In genomic region chr5:74299833-74300232, GRCh38 we compare ENCODE assay signal across 35 cellular contexts.
"Had no signal": no experiment of that assay in that cellular context is flagged by ENCODE, and none has a peak within 500 bp of the region (broad histone marks: within the 10 kb centered on the region; RNA-seq: fewer than 3 reads in every experiment).

No MANE protein-coding gene starts in this region.

- ATAC-seq: activated CD4-positive, alpha-beta T cell treated with anti-CD3 and anti-CD28 coated beads for 36 hours; activated CD4-positive, CD25-positive, alpha-beta regulatory T cell treated with anti-CD3 and anti-CD28 coated beads, Interleukin-2, amount 50 U/mL, for 24 hours; activated CD8-positive, alpha-beta memory T cell treated with anti-CD3 and anti-CD28 coated beads, Interleukin-2, amount 10 ng/mL, durations not matched to agents 7 days and 5 days; activated CD8-positive, alpha-beta T cell treated with anti-CD3 and anti-CD28 coated beads, Interleukin-2, amount 10 ng/mL, durations not matched to agents 7 days and 5 days; activated naive CD4-positive, alpha-beta T cell treated with anti-CD3 and anti-CD28 coated beads, Interleukin-2, amount 50 U/mL, for 72 hours; body of pancreas; WTC11 had no signal

- H3K27me3 Mint-ChIP-seq: activated naive CD8-positive, alpha-beta T cell treated with anti-CD3 and anti-CD28 coated beads for 36 hours had no signal

- H3K36me3 ChIP-seq: adrenal gland, brain microvascular endothelial cell, breast epithelium had no signal

- H3K9me3 Mint-ChIP-seq: activated CD4-positive, alpha-beta memory T cell treated with anti-CD3 and anti-CD28 coated beads, Interleukin-2, amount 10 ng/mL, durations not matched to agents 7 days and 5 days; activated CD4-positive, alpha-beta T cell treated with anti-CD3 and anti-CD28 coated beads, Interleukin-2, amount 10 ng/mL, durations not matched to agents 7 days and 5 days; activated naive CD4-positive, alpha-beta T cell treated with anti-CD3 and anti-CD28 coated beads for 36 hours; activated naive CD4-positive, alpha-beta T cell treated with anti-CD3 and anti-CD28 coated beads, Interleukin-2, amount 50 U/mL, for 72 hours; activated naive CD8-positive, alpha-beta T cell treated with anti-CD3 and anti-CD28 coated beads for 36 hours; activated T-cell treated with anti-CD3 and anti-CD28 coated beads, Interleukin-2, amount 50 U/mL, for 24 hours; T-helper 1 cell treated with Interleukin-12 subunit alpha and Interleukin-12 subunit beta and Interleukin-4 antibody, amounts not matched to agents 30 μg/mL and 1 μg/mL, for 36 hours; T-helper 2 cell treated with Interferon-gamma antibody and Interleukin-4, amounts not matched to agents 5 μg/mL and 100 μg/mL, for 36 hours had no signal

- H3K36me3 Mint-ChIP-seq: activated CD8-positive, alpha-beta memory T cell treated with anti-CD3 and anti-CD28 coated beads, Interleukin-2, amount 10 ng/mL, durations not matched to agents 7 days and 5 days; activated naive CD4-positive, alpha-beta T cell treated with anti-CD3 and anti-CD28 coated beads, Interleukin-2, amount 50 U/mL, for 72 hours; activated naive CD8-positive, alpha-beta T cell treated with anti-CD3 and anti-CD28 coated beads for 36 hours; WTC11 had no signal

- H3K27ac ChIP-seq: adrenal gland, body of pancreas, brain microvascular endothelial cell, breast epithelium, VCaP had no signal

- H3K27me3 ChIP-seq: adrenal gland, body of pancreas, brain microvascular endothelial cell, breast epithelium had no signal

- DNase-seq: activated CD4-positive, alpha-beta memory T cell treated with anti-CD3 and anti-CD28 coated beads, Interleukin-2, amount 10 ng/mL, durations not matched to agents 7 days and 5 days; activated CD4-positive, alpha-beta T cell treated with anti-CD3 and anti-CD28 coated beads for 1 hour; activated CD4-positive, alpha-beta T cell treated with anti-CD3 and anti-CD28 coated beads for 36 hours; activated CD4-positive, alpha-beta T cell treated with anti-CD3 and anti-CD28 coated beads for 48 hours; activated CD4-positive, alpha-beta T cell treated with anti-CD3 and anti-CD28 coated beads, Interleukin-2, amount 10 ng/mL, durations not matched to agents 7 days and 5 days; activated CD4-positive, alpha-beta T cell treated with anti-CD3 and anti-CD28 coated beads, Interleukin-2, amount 50 U/mL, for 48 hours; activated CD4-positive, CD25-positive, alpha-beta regulatory T cell; activated CD8-positive, alpha-beta memory T cell treated with anti-CD3 and anti-CD28 coated beads for 24 hours; activated CD8-positive, alpha-beta memory T cell treated with anti-CD3 and anti-CD28 coated beads, Interleukin-2, amount 10 ng/mL, durations not matched to agents 7 days and 5 days; activated CD8-positive, alpha-beta memory T cell treated with anti-CD3 and anti-CD28 coated beads, Interleukin-2, amount 50 U/mL, for 48 hours; activated CD8-positive, alpha-beta T cell treated with anti-CD3 and anti-CD28 coated beads, Interleukin-2, amount 10 ng/mL, durations not matched to agents 7 days and 5 days; activated effector memory CD4-positive, alpha-beta T cell treated with anti-CD3 and anti-CD28 coated beads, Interleukin-2, amount 50 U/mL, for 16 hours; activated gamma-delta T cell treated with Interleukin-2 at 50 U/mL for 16 hours; activated naive CD4-positive, alpha-beta T cell; activated naive CD4-positive, alpha-beta T cell treated with anti-CD3 and anti-CD28 coated beads for 36 hours; activated naive CD4-positive, alpha-beta T cell treated with anti-CD3 and anti-CD28 coated beads, Interleukin-2, amount 50 U/mL, for 16 hours; activated naive CD8-positive, alpha-beta T cell treated with anti-CD3 and anti-CD28 coated beads for 36 hours; activated T-cell treated with anti-CD3 and anti-CD28 coated beads, Interleukin-2, amount 50 U/mL, for 24 hours; activated T-cell treated with anti-CD3 and anti-CD28 coated beads, Interleukin-2, amount 50 U/mL, for 48 hours; adrenal gland; amniotic stem cell; aorta; body of pancreas; brain microvascular endothelial cell; central memory CD4-positive, alpha-beta T cell; T-helper 1 cell; T-helper 2 cell; T-helper 9 cell had no signal

- H3K27ac Mint-ChIP-seq: activated CD4-positive, alpha-beta memory T cell treated with anti-CD3 and anti-CD28 coated beads, Interleukin-2, amount 10 ng/mL, durations not matched to agents 7 days and 5 days; activated CD4-positive, alpha-beta T cell treated with anti-CD3 and anti-CD28 coated beads for 36 hours; activated CD4-positive, alpha-beta T cell treated with anti-CD3 and anti-CD28 coated beads, Interleukin-2, amount 10 ng/mL, durations not matched to agents 7 days and 5 days; activated CD8-positive, alpha-beta memory T cell treated with anti-CD3 and anti-CD28 coated beads, Interleukin-2, amount 10 ng/mL, durations not matched to agents 7 days and 5 days; activated CD8-positive, alpha-beta T cell treated with anti-CD3 and anti-CD28 coated beads, Interleukin-2, amount 10 ng/mL, durations not matched to agents 7 days and 5 days; activated naive CD4-positive, alpha-beta T cell treated with anti-CD3 and anti-CD28 coated beads for 36 hours; activated naive CD4-positive, alpha-beta T cell treated with anti-CD3 and anti-CD28 coated beads, Interleukin-2, amount 50 U/mL, for 72 hours; activated naive CD8-positive, alpha-beta T cell treated with anti-CD3 and anti-CD28 coated beads for 36 hours; activated T-cell treated with anti-CD3 and anti-CD28 coated beads, Interleukin-2, amount 50 U/mL, for 24 hours; T-helper 1 cell treated with Interleukin-12 subunit alpha and Interleukin-12 subunit beta and Interleukin-4 antibody, amounts not matched to agents 30 μg/mL and 1 μg/mL, for 36 hours; T-helper 2 cell treated with Interferon-gamma antibody and Interleukin-4, amounts not matched to agents 5 μg/mL and 100 μg/mL, for 36 hours; WTC11 had no signal

- H3K4me3 ChIP-seq: adrenal gland, body of pancreas, breast epithelium had no signal

- H3K4me1 ChIP-seq: adrenal gland, body of pancreas, breast epithelium had no signal

- H3K4me1 Mint-ChIP-seq: activated CD4-positive, alpha-beta memory T cell treated with anti-CD3 and anti-CD28 coated beads, Interleukin-2, amount 10 ng/mL, durations not matched to agents 7 days and 5 days; activated CD4-positive, alpha-beta T cell treated with anti-CD3 and anti-CD28 coated beads for 36 hours; activated CD4-positive, alpha-beta T cell treated with anti-CD3 and anti-CD28 coated beads, Interleukin-2, amount 10 ng/mL, durations not matched to agents 7 days and 5 days; activated CD8-positive, alpha-beta memory T cell treated with anti-CD3 and anti-CD28 coated beads, Interleukin-2, amount 10 ng/mL, durations not matched to agents 7 days and 5 days; activated naive CD8-positive, alpha-beta T cell treated with anti-CD3 and anti-CD28 coated beads for 36 hours; WTC11 had no signal

- H3K9me3 ChIP-seq: adrenal gland, breast epithelium had no signal

- H3K4me3 Mint-ChIP-seq: activated CD4-positive, alpha-beta memory T cell treated with anti-CD3 and anti-CD28 coated beads, Interleukin-2, amount 10 ng/mL, durations not matched to agents 7 days and 5 days; activated CD4-positive, alpha-beta T cell treated with anti-CD3 and anti-CD28 coated beads for 36 hours; activated CD4-positive, alpha-beta T cell treated with anti-CD3 and anti-CD28 coated beads, Interleukin-2, amount 10 ng/mL, durations not matched to agents 7 days and 5 days; activated CD8-positive, alpha-beta memory T cell treated with anti-CD3 and anti-CD28 coated beads, Interleukin-2, amount 10 ng/mL, durations not matched to agents 7 days and 5 days; activated CD8-positive, alpha-beta T cell treated with anti-CD3 and anti-CD28 coated beads, Interleukin-2, amount 10 ng/mL, durations not matched to agents 7 days and 5 days; activated naive CD4-positive, alpha-beta T cell treated with anti-CD3 and anti-CD28 coated beads for 36 hours; activated naive CD8-positive, alpha-beta T cell treated with anti-CD3 and anti-CD28 coated beads for 36 hours; activated T-cell treated with anti-CD3 and anti-CD28 coated beads, Interleukin-2, amount 50 U/mL, for 24 hours; T-helper 1 cell treated with Interleukin-12 subunit alpha and Interleukin-12 subunit beta and Interleukin-4 antibody, amounts not matched to agents 30 μg/mL and 1 μg/mL, for 36 hours; T-helper 2 cell treated with Interferon-gamma antibody and Interleukin-4, amounts not matched to agents 5 μg/mL and 100 μg/mL, for 36 hours; WTC11 had no signal
